8 cellular contexts compared by ENCODE assay signal in the genomic region with DNA sequence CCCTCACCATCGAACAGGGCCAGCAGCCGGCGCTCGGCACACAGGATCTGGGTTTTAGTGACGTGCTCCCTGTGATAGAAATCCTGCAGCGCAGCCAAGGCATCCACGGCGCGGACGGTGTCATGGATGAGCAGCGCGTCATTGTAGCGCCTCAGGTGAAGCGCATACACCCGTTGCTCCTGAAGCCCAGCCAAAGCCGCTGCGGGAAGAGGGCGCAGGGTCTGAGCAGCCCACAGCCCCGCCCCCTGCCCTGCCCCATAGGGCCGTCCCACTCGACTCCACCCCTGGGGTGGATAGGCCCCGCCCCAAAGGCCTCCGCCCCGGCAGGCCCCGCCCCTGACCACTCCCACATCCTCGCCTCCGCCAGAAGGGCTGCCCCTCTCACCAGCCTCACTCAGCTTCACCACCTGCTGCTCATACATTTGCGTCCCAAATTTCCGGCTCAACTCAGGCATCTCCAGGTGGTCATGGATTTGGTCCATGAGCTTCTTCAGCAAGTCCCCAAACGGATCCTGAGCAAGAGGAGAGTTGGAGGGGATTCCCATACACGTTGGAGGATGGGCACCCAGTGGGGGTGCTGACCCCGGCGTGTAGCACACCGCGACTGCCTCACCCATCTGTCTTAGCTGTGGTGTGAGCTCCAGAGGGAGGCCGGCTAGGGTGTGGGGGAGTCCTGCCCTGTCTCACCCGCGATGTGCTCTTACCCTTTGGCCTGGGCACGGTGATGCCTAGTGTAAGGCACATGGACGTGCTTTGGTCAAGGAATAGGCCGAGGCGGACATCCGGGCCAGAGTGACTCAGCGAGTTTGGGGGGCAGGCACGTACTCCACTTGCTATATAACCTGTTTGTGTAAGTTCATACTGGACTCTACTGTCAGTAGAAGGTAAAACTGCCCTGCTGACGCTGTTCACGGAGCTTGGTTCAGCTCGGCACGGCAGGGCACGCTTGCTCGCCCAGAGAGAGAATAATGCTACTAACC. TPM values are rescaled to one million over a fixed set of nuclear protein-coding genes. Genes with fewer than 3 reads are reported as not detected.
DNase-seq lines count a peak whose midpoint lies in the region; ATAC-seq and TF ChIP-seq lines count a peak whose summit lies in the region.

No MANE protein-coding gene starts in this region.

- no peak overlapping the region for H3K27ac ChIP-seq in mesendoderm (ENCODE audit: low read depth, low read length)

- no peak overlapping the region for H3K18ac ChIP-seq in mesendoderm (ENCODE audit: low read length)

- no peak overlapping the region for H2AK5ac ChIP-seq in mesendoderm (ENCODE audit: low read length)

- DNase-seq in GM12865 (ENCODE audit: low read depth) (peak; percentile 87), NCI-H2171 treated with DMSO at 0.1 percent for 48 hours (lab: John Stamatoyannopoulos, UW) (peak; percentile 94), choroid plexus epithelial cell (ENCODE audit: low read depth) (peak; percentile 71), mesendoderm (peak; percentile 96), NCI-H1417 treated with DMSO at 0.1 percent for 48 hours (lab: John Stamatoyannopoulos, UW) (no peak)
- DNase-seq in activated CD4-positive, alpha-beta T cell treated with anti-CD3 and anti-CD28 coated beads for 48 hours, result peak; percentile 94
- peak; percentile 87 to 92 for DNase-seq in stimulated activated CD8-positive, alpha-beta memory T cell treated with anti-CD3 and anti-CD28 coated beads, Interleukin-15, amount 100 ng/mL, for 48 hours (ENCODE audit: low read depth in 2 of 2)

- WGBS in mesendoderm (ENCODE audit: extremely low coverage, insufficient coverage, low lambda C conversion rate), result no CpG with 5 or more reads among the region's 51 CpGs

- H2BK15ac ChIP-seq in mesendoderm (replicated peaks; ENCODE audit: low read depth), result no peak overlapping the region

- ATAC-seq in HG02870 (IDR thresholded peaks at IDR 0.05; ENCODE audit: unreplicated experiment), result peak; percentile 64

- H4K8ac ChIP-seq in mesendoderm (ENCODE audit: low read depth, low read length), result no peak overlapping the region

- no peak overlapping the region for H2BK5ac ChIP-seq in mesendoderm (ENCODE audit: low read length)

- H3K79me1 ChIP-seq in mesendoderm (ENCODE audit: low read length), result no peaks in the 10 kb centered on the region

- no peaks in the 10 kb centered on the region for H3K27me3 ChIP-seq in mesendoderm (ENCODE audit: insufficient read depth, low read length, poor library complexity)

- H3K23ac ChIP-seq in mesendoderm (ENCODE audit: low read length), result no peak overlapping the region

- no peaks in the 10 kb centered on the region for H3K36me3 ChIP-seq in mesendoderm (ENCODE audit: control insufficient read depth, insufficient read depth, low read length)

- H3K4me1 ChIP-seq in mesendoderm (ENCODE audit: control insufficient read depth, low read depth, low read length), result peaks cover 3% of the 10 kb centered on the region

- no peak overlapping the region for H2BK120ac ChIP-seq in mesendoderm (ENCODE audit: low read depth, low read length)

- peak overlapping the region; percentile 77 for H3K4me2 ChIP-seq in mesendoderm (ENCODE audit: low read length)

- H3K4ac ChIP-seq in mesendoderm (ENCODE audit: low read depth, low read length), result no peak overlapping the region

- no peak overlapping the region for H3K9ac ChIP-seq in mesendoderm (ENCODE audit: low read length)

- peak overlapping the region; percentile 76 for H3K56ac ChIP-seq in mesendoderm (ENCODE audit: low read length)

- no peak for TF ChIP-seq CTCF in GM12865 (IDR thresholded peaks at IDR 0.05; ENCODE audit: insufficient read depth, low read depth, low read length, missing control alignments)
- TF ChIP-seq CTCF in choroid plexus epithelial cell (conservative IDR thresholded peaks at IDR 0.05; ENCODE audit: low read depth, low read length), result no peak

- H3K4me3 ChIP-seq in GM12865 (ENCODE audit: low read depth, low read length) (no peak overlapping the region), choroid plexus epithelial cell (ENCODE audit: low read depth, low read length) (peak overlapping the region; percentile 42), mesendoderm (ENCODE audit: low read length) (peak overlapping the region; percentile 34)

- no peaks in the 10 kb centered on the region for H3K79me2 ChIP-seq in mesendoderm (ENCODE audit: control insufficient read depth, insufficient read depth, low read length)

- no peak overlapping the region for H4K5ac ChIP-seq in mesendoderm (ENCODE audit: low read length)

RNA-seq across cellular contexts. Expression of gene DHX58, which starts 4.6 kb away (rescaled TPM):
- polyA plus RNA-seq in mesendoderm (2013, experiment 1 of 2), result 1.6 TPM
- polyA plus RNA-seq in mesendoderm (2013, experiment 2 of 2), result 1.5 TPM

RNA-seq across cellular contexts. Expression of gene ZNF385C, which starts 9.6 kb away (rescaled TPM):
- 3.5 TPM for polyA plus RNA-seq in mesendoderm (2013, experiment 1 of 2)
- 3.2 TPM for polyA plus RNA-seq in mesendoderm (2013, experiment 2 of 2)

RNA-seq across cellular contexts. Expression of gene KAT2A, which starts 13.3 kb away (rescaled TPM):
- 24.6 TPM for polyA plus RNA-seq in mesendoderm (2013, experiment 1 of 2)
- polyA plus RNA-seq in mesendoderm (2013, experiment 2 of 2), result 23.2 TPM

RNA-seq across cellular contexts. Expression of gene HSPB9, which starts 14.7 kb away (rescaled TPM):
- polyA plus RNA-seq in mesendoderm (2013, experiment 1 of 2), result 0.13 TPM
- polyA plus RNA-seq in mesendoderm (2013, experiment 2 of 2), result 0.10 TPM

RNA-seq across cellular contexts. Expression of gene RAB5C, which starts 46.9 kb away (rescaled TPM):
- 89.0 TPM for polyA plus RNA-seq in mesendoderm (2013, experiment 1 of 2)
- 91.0 TPM for polyA plus RNA-seq in mesendoderm (2013, experiment 2 of 2)
